ENCODE assay signal across 13 cellular contexts in the genomic region with DNA sequence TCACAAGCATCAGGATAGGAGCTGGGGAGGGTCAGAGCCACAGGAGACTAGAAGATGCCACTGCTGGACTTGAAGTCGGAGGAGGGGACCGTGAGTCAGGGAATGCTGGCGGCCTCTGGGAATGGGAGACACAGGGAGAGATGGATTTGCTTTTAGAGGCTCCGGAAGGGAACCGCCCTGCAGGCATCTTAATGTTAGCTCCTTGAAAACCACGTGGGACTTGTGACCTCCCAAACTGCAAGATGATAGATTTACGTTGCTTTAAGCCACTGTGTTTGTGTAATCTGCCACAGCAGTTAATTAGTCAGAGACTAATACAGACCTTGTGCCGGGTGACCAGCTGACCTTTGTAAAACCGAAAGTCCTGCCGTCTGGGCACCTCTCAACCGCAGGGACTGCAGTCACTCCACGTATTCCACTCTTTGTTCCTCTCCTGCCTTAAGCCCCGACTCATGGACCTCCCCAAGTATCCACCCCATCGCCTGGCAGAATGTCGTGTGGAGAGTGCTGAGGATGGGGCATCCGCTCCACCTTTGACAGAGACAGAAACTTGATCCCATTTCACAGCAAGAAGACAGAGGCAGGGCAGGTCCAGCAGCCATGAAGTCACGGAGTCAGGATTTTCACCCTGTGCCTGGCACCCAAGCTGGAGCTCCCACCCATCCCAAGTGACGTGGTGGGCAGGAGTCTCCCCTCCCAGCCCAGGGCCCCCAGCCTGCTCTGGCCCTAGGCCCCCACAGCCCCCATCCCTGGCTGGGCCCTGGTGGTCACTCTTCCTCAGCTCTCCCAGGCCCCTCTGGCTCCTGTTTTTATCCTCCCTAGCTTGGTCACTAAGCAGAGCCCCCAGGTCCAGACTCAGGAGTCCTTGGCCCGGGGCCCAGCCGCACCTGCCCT. TPM values are rescaled to one million over a fixed set of nuclear protein-coding genes. Genes with fewer than 3 reads are reported as not detected.
DNase-seq lines count a peak whose midpoint lies in the region; ATAC-seq and TF ChIP-seq lines count a peak whose summit lies in the region.
"Had no signal": no experiment of that assay in that cellular context is flagged by ENCODE, and none has a peak within 500 bp of the region (broad histone marks: within the 10 kb centered on the region; RNA-seq: fewer than 3 reads in every experiment).

No MANE protein-coding gene starts in this region.

- no peaks in the 10 kb centered on the region for H3K27me3 Mint-ChIP-seq in activated naive CD8-positive, alpha-beta T cell treated with anti-CD3 and anti-CD28 coated beads for 36 hours
- peaks cover 2% of the 10 kb centered on the region for H3K27me3 Mint-ChIP-seq in activated naive CD8-positive, alpha-beta T cell treated with anti-CD3 and anti-CD28 coated beads, Interleukin-2, amount 50 U/mL, for 24 hours
- H3K27me3 Mint-ChIP-seq: IgD-negative memory B cell had no signal

- no peak for DNase-seq in activated naive CD8-positive, alpha-beta T cell treated with anti-CD3 and anti-CD28 coated beads for 36 hours
- no peak for DNase-seq in activated naive CD8-positive, alpha-beta T cell treated with anti-CD3 and anti-CD28 coated beads, Interleukin-2, amount 50 U/mL, for 24 hours
- DNase-seq in RWPE1 (ENCODE audit: low spot score), result no peak
- peak; percentile 67 for DNase-seq in foreskin melanocyte
- no peak for DNase-seq in stimulated activated effector memory CD8-positive, alpha-beta T cell treated with anti-CD3 and anti-CD28 coated beads, Interleukin-12 subunit alpha, Interleukin-12 subunit beta, amount 100 ng/mL, for 72 hours (ENCODE audit: low spot score in 2 of 2)
- no peak for DNase-seq in SK-N-DZ (ENCODE audit: low spot score)
- no peak for DNase-seq in NCI-H1417 treated with DMSO at 0.1 percent for 48 hours (lab: John Stamatoyannopoulos, UW)
- DNase-seq in NCI-H1092 (lab: John Stamatoyannopoulos, UW), result no peak
- DNase-seq: NCI-H524 had no signal

- ATAC-seq in activated naive CD8-positive, alpha-beta T cell treated with anti-CD3 and anti-CD28 coated beads, Interleukin-2, amount 50 U/mL, for 24 hours, result no peak
- ATAC-seq in stimulated activated effector memory CD8-positive, alpha-beta T cell treated with anti-CD3 and anti-CD28 coated beads, Interleukin-12 subunit alpha, Interleukin-12 subunit beta, amount 100 ng/mL, for 72 hours, result no peak

- POLR2A ChIA-PET in RWPE1 (lab: Yijun Ruan, JAX; ENCODE audit: low non-redundant PET), result no interaction called here

- H3K27ac Mint-ChIP-seq in activated naive CD8-positive, alpha-beta T cell treated with anti-CD3 and anti-CD28 coated beads for 36 hours, result peak overlapping the region; percentile 54
- no peak overlapping the region for H3K27ac Mint-ChIP-seq in activated naive CD8-positive, alpha-beta T cell treated with anti-CD3 and anti-CD28 coated beads, Interleukin-2, amount 50 U/mL, for 24 hours
- H3K27ac Mint-ChIP-seq in stimulated activated effector memory CD8-positive, alpha-beta T cell treated with anti-CD3 and anti-CD28 coated beads, Interleukin-12 subunit alpha, Interleukin-12 subunit beta, amount 100 ng/mL, for 72 hours, result peak overlapping the region; percentile 63
- H3K27ac Mint-ChIP-seq: IgD-negative memory B cell had no signal

- H3K36me3 Mint-ChIP-seq in activated naive CD8-positive, alpha-beta T cell treated with anti-CD3 and anti-CD28 coated beads for 36 hours, result no peaks in the 10 kb centered on the region
- no peaks in the 10 kb centered on the region for H3K36me3 Mint-ChIP-seq in activated naive CD8-positive, alpha-beta T cell treated with anti-CD3 and anti-CD28 coated beads, Interleukin-2, amount 50 U/mL, for 24 hours (ENCODE audit: low read depth)
- H3K36me3 Mint-ChIP-seq in stimulated activated effector memory CD8-positive, alpha-beta T cell treated with anti-CD3 and anti-CD28 coated beads, Interleukin-12 subunit alpha, Interleukin-12 subunit beta, amount 100 ng/mL, for 72 hours, result no peaks in the 10 kb centered on the region
- H3K36me3 Mint-ChIP-seq: IgD-negative memory B cell had no signal

- H3K9me3 Mint-ChIP-seq in activated naive CD8-positive, alpha-beta T cell treated with anti-CD3 and anti-CD28 coated beads for 36 hours, result no peaks in the 10 kb centered on the region
- H3K9me3 Mint-ChIP-seq in activated naive CD8-positive, alpha-beta T cell treated with anti-CD3 and anti-CD28 coated beads, Interleukin-2, amount 50 U/mL, for 24 hours, result no peaks in the 10 kb centered on the region
- H3K9me3 Mint-ChIP-seq in stimulated activated effector memory CD8-positive, alpha-beta T cell treated with anti-CD3 and anti-CD28 coated beads, Interleukin-12 subunit alpha, Interleukin-12 subunit beta, amount 100 ng/mL, for 72 hours, result no peaks in the 10 kb centered on the region
- H3K9me3 Mint-ChIP-seq: IgD-negative memory B cell had no signal

- H3K27ac ChIP-seq in RWPE1, result 0 out of 2 replicates have a peak overlapping the region, but pooled peaks have one; percentile 1
- H3K27ac ChIP-seq: VCaP had no signal

- no peak for TF ChIP-seq CTCF in RWPE1 (conservative IDR thresholded peaks at IDR 0.05; ENCODE audit: low read depth)

- CTCF ChIA-PET in RWPE1 (lab: Yijun Ruan, JAX), result interaction anchor here (0.6 to 0.7 kb wide), 3 partner anchors 50 to 236 kb away, joined by 3 to 4 read pairs (median 3); no protein-coding TSS in a partner anchor

- no peaks in the 10 kb centered on the region for H3K4me1 Mint-ChIP-seq in activated naive CD8-positive, alpha-beta T cell treated with anti-CD3 and anti-CD28 coated beads for 36 hours
- no peaks in the 10 kb centered on the region for H3K4me1 Mint-ChIP-seq in activated naive CD8-positive, alpha-beta T cell treated with anti-CD3 and anti-CD28 coated beads, Interleukin-2, amount 50 U/mL, for 24 hours
- peaks cover 35% of the 10 kb centered on the region for H3K4me1 Mint-ChIP-seq in stimulated activated effector memory CD8-positive, alpha-beta T cell treated with anti-CD3 and anti-CD28 coated beads, Interleukin-12 subunit alpha, Interleukin-12 subunit beta, amount 100 ng/mL, for 72 hours

- no peak overlapping the region for H3K4me3 Mint-ChIP-seq in activated naive CD8-positive, alpha-beta T cell treated with anti-CD3 and anti-CD28 coated beads for 36 hours
- H3K4me3 Mint-ChIP-seq in activated naive CD8-positive, alpha-beta T cell treated with anti-CD3 and anti-CD28 coated beads, Interleukin-2, amount 50 U/mL, for 24 hours, result no peak overlapping the region
- H3K4me3 Mint-ChIP-seq in stimulated activated effector memory CD8-positive, alpha-beta T cell treated with anti-CD3 and anti-CD28 coated beads, Interleukin-12 subunit alpha, Interleukin-12 subunit beta, amount 100 ng/mL, for 72 hours, result no peak overlapping the region

RNA-seq across cellular contexts. Expression of gene CTSD, which starts 19.4 kb away (rescaled TPM):
- 10 to 100 TPM; 40.9 to 43.0 TPM for total RNA-seq in activated naive CD8-positive, alpha-beta T cell treated with anti-CD3 and anti-CD28 coated beads for 36 hours
- polyA plus RNA-seq in SK-N-DZ (2014; cell fraction: cytosol; rRNA removed), result 77.7 and 81.6 TPM in 2 replicates
- 46.8 and 46.9 TPM in 2 replicates for polyA plus RNA-seq in SK-N-DZ (2014; cell fraction: nucleus; rRNA removed)

RNA-seq across cellular contexts. Expression of gene IFITM10, which starts 32.7 kb away (rescaled TPM):
- not detected for total RNA-seq in activated naive CD8-positive, alpha-beta T cell treated with anti-CD3 and anti-CD28 coated beads for 36 hours
- not detected in 2 replicates for polyA plus RNA-seq in SK-N-DZ (2014; cell fraction: cytosol; rRNA removed)
- polyA plus RNA-seq in SK-N-DZ (2014; cell fraction: nucleus; rRNA removed), result not detected in 2 replicates
- total RNA-seq: glomerular endothelial cell had no signal

RNA-seq across cellular contexts. Expression of gene SYT8, which starts 51.7 kb away (rescaled TPM):
- not detected for total RNA-seq in activated naive CD8-positive, alpha-beta T cell treated with anti-CD3 and anti-CD28 coated beads for 36 hours
- polyA plus RNA-seq in SK-N-DZ (2014; cell fraction: cytosol; rRNA removed), result not detected in 2 replicates
- not detected in 2 replicates for polyA plus RNA-seq in SK-N-DZ (2014; cell fraction: nucleus; rRNA removed)
- total RNA-seq: cerebellum, glomerular endothelial cell had no signal
- polyA plus RNA-seq: IgD-negative memory B cell had no signal

RNA-seq across cellular contexts. Expression of gene TNNI2, which starts 55.7 kb away (rescaled TPM):
- under 1 TPM in 1 of 2 experiments, not detected in 1; 0.31 TPM for total RNA-seq in activated naive CD8-positive, alpha-beta T cell treated with anti-CD3 and anti-CD28 coated beads for 36 hours
- 0.77 TPM in 1 of 2 replicates, not detected in the other for polyA plus RNA-seq in SK-N-DZ (2014; cell fraction: cytosol; rRNA removed)
- not detected in 2 replicates for polyA plus RNA-seq in SK-N-DZ (2014; cell fraction: nucleus; rRNA removed)
- total RNA-seq: cerebellum, glomerular endothelial cell had no signal
